15 cellular contexts compared by ENCODE assay signal in genomic region chr9:89542461-89543021, GRCh38. TPM values are rescaled to one million over a fixed set of nuclear protein-coding genes. Genes with fewer than 3 reads are reported as not detected.
DNase-seq lines count a peak whose midpoint lies in the region; ATAC-seq and TF ChIP-seq lines count a peak whose summit lies in the region.
"Had no signal": no experiment of that assay in that cellular context is flagged by ENCODE, and none has a peak within 500 bp of the region (broad histone marks: within the 10 kb centered on the region; RNA-seq: fewer than 3 reads in every experiment).

No MANE protein-coding gene starts in this region.

- H3K4me3 ChIP-seq in BLaER1 (no peak overlapping the region), foreskin fibroblast (ENCODE audit: low read depth in 1 of 2, low read length in 2 of 2) (no peak overlapping the region), esophagus muscularis mucosa (no peak overlapping the region), tibial artery (no peak overlapping the region)
- H3K4me3 ChIP-seq: esophagus squamous epithelium had no signal

- H3K4me1 ChIP-seq in BLaER1 (peaks cover 35% of the 10 kb centered on the region), esophagus muscularis mucosa (no peaks in the 10 kb centered on the region), tibial artery (no peaks in the 10 kb centered on the region)

- DNase-seq in NCI-H1105 (lab: John Stamatoyannopoulos, UW) = peak; percentile 49
- DNase-seq in hippocampal formation (lab: John Stamatoyannopoulos, UW) = peak; percentile 79 to 92
- no peak for DNase-seq in foreskin fibroblast
- no peak for DNase-seq in T-helper 17 cell
- no peak for DNase-seq in esophagus muscularis mucosa (ENCODE audit: extremely low spot score)
- no peak for DNase-seq in tibial artery
- DNase-seq: amniotic stem cell; CD8-positive, alpha-beta memory T cell; esophagus squamous epithelium; KBM-7; mesendoderm; OCI-M1; stimulated activated CD4-positive, alpha-beta T cell treated with anti-CD3 and anti-CD28 coated beads, Interleukin-15, amount 100 ng/mL, for 24 hours had no signal

- H3K36me3 Mint-ChIP-seq in T-helper 17 cell (ENCODE audit: low read depth) = no peaks in the 10 kb centered on the region

- peaks cover 29% of the 10 kb centered on the region for H3K4me1 Mint-ChIP-seq in T-helper 17 cell

- no peak overlapping the region for H3K27ac ChIP-seq in BLaER1
- no peak overlapping the region for H3K27ac ChIP-seq in esophagus muscularis mucosa (replicated peaks in 1 of 4)
- H3K27ac ChIP-seq in tibial artery = no peak overlapping the region
- H3K27ac ChIP-seq: esophagus squamous epithelium had no signal

- no peaks in the 10 kb centered on the region for H3K36me3 ChIP-seq in BLaER1
- no peaks in the 10 kb centered on the region for H3K36me3 ChIP-seq in esophagus muscularis mucosa
- no peaks in the 10 kb centered on the region for H3K36me3 ChIP-seq in tibial artery
- H3K36me3 ChIP-seq: esophagus squamous epithelium had no signal

- peak overlapping the region; percentile 74 for H3K4me2 ChIP-seq in BLaER1

- intact Hi-C loops in esophagus muscularis mucosa (cut with DNase I) = loop anchor here (10.0 kb wide), 1 partner anchor 148 kb away; no protein-coding TSS in a partner anchor
- intact Hi-C loops in tibial artery (cut with DNase I; ENCODE audit: low total_unique reads) = no loop called here

- no peak for TF ChIP-seq POLR2A in esophagus muscularis mucosa (IDR thresholded peaks at IDR 0.05; ENCODE audit: low read depth)

- no peak for TF ChIP-seq EP300 in esophagus muscularis mucosa (IDR thresholded peaks at IDR 0.05)

- WGBS in esophagus muscularis mucosa = 84% methylated on average over 9 of the region's 11 CpGs

- H3K27me3 ChIP-seq in BLaER1 = no peaks in the 10 kb centered on the region
- peaks cover 0 to 6% (median 0%) of the 10 kb centered on the region in 4 donors for H3K27me3 ChIP-seq in esophagus muscularis mucosa
- peaks cover 0 to 8% of the 10 kb centered on the region in 2 donors for H3K27me3 ChIP-seq in tibial artery
- H3K27me3 ChIP-seq: esophagus squamous epithelium had no signal

- no peaks in the 10 kb centered on the region for H4K20me1 ChIP-seq in BLaER1

- ATAC-seq in GM19025 (IDR thresholded peaks at IDR 0.05; ENCODE audit: low read depth, unreplicated experiment) (peak; percentile 48), T-helper 17 cell (no peak)

- no peak overlapping the region for H3K9ac ChIP-seq in BLaER1

- no peak overlapping the region for H3K27ac Mint-ChIP-seq in T-helper 17 cell

- H3K4me3 Mint-ChIP-seq in T-helper 17 cell = no peak overlapping the region
- H3K4me3 Mint-ChIP-seq: CD8-positive, alpha-beta memory T cell had no signal

- TF ChIP-seq CTCF in foreskin fibroblast (IDR thresholded peaks at IDR 0.05; ENCODE audit: low read depth, low read length) (no peak), esophagus muscularis mucosa (IDR thresholded peaks at IDR 0.05) (no peak), tibial artery (IDR thresholded peaks at IDR 0.05) (no peak)

- peaks cover 27% of the 10 kb centered on the region for H3K9me3 ChIP-seq in BLaER1
- peaks cover 4% of the 10 kb centered on the region for H3K9me3 ChIP-seq in T-helper 17 cell (ENCODE audit: control insufficient read depth, low read length, poor library complexity, severe bottlenecking)
- H3K9me3 ChIP-seq in esophagus muscularis mucosa = peaks cover 0 to 13% (median 10%) of the 10 kb centered on the region in 4 donors
- peaks cover 0 to 13% (median 5%) of the 10 kb centered on the region in 3 donors for H3K9me3 ChIP-seq in tibial artery

- no peaks in the 10 kb centered on the region for H3K27me3 Mint-ChIP-seq in T-helper 17 cell
- H3K27me3 Mint-ChIP-seq: CD8-positive, alpha-beta memory T cell had no signal

RNA-seq across cellular contexts. Expression of gene SEMA4D, which starts 44.6 kb away (rescaled TPM):
- total RNA-seq in T-helper 17 cell (100 to 1,000 TPM; 250 to 312 TPM), esophagus muscularis mucosa (10 to 100 TPM in 3 of 4 donors, 1 to 10 TPM in 1; 7.9 to 14.1 (median 10.6) TPM)

Comparison
In these comparisons a context has a peak if more than half of its experiments do, and no peak if none do; other contexts are left out.
1. DNase-seq: peak in NCI-H1105 (single experiment) and hippocampal formation (2 of 2); none in foreskin fibroblast (0 of 2), T-helper 17 cell (0 of 3), esophagus muscularis mucosa (single experiment) and tibial artery (0 of 2).
2. RNA of gene SEMA4D, which starts 44.6 kb away (total RNA-seq): 250 to 312 TPM in T-helper 17 cell; 7.9 to 14.1 TPM in esophagus muscularis mucosa; every median in the first group is over 10 times any median in the second.